1 cellular context compared by ENCODE assay signal in genomic region chr3:14933829-14934425, GRCh38.
TF ChIP-seq lines count a peak whose summit lies in the region.

No MANE protein-coding gene starts in this region.

TF ChIP-seq in HepG2, 621 proteins besides CTCF, POLR2A, EP300 and RAD21:
- 0 out of 2 replicates have a peak, but pooled peaks have one; percentile 19 for TF ChIP-seq SALL1 (CRISPR knock-in tag; IDR thresholded peaks at IDR 0.05)
- 0 out of 2 replicates have a peak, but pooled peaks have one; percentile 20 for TF ChIP-seq NR2F6 (IDR thresholded peaks at IDR 0.05)
- no peak for TF ChIP-seq NR2F6 (CRISPR knock-in tag; IDR thresholded peaks at IDR 0.05)
- no peak for TF ChIP-seq KLF15 (CRISPR knock-in tag; IDR thresholded peaks at IDR 0.05; ENCODE audit: borderline replicate concordance)
- no peak for TF ChIP-seq FOXP1 (IDR thresholded peaks at IDR 0.05)
- TF ChIP-seq FOXP1 (CRISPR knock-in tag; IDR thresholded peaks at IDR 0.05), result 0 out of 2 replicates have a peak, but pooled peaks have one; percentile 48
- TF ChIP-seq CREM (IDR thresholded peaks at IDR 0.05), result 0 out of 2 replicates have a peak, but pooled peaks have one; percentile 25
- no peak for TF ChIP-seq CREM (CRISPR knock-in tag; IDR thresholded peaks at IDR 0.05)
- TF ChIP-seq RFX3 (CRISPR knock-in tag; IDR thresholded peaks at IDR 0.05), result no peak
